Comparison of ENCODE assay signal across 1 cellular context in genomic region chr11:124814739-124815138, GRCh38.
TF ChIP-seq lines count a peak whose summit lies in the region.

No MANE protein-coding gene starts in this region.

TF ChIP-seq in K562, 482 proteins besides CTCF, POLR2A, EP300 and RAD21:
- TF ChIP-seq PKNOX1 (IDR thresholded peaks at IDR 0.05) (peak; percentile 50; the same call in 1 of the 2 replicates), DPF2 (IDR thresholded peaks at IDR 0.05) (0 out of 2 replicates have a peak, but pooled peaks have one; percentile 28), ZNF316 (IDR thresholded peaks at IDR 0.05) (peak; percentile 95), FOSL1 (tag; conservative IDR thresholded peaks at IDR 0.05) (peak; percentile 57; the same call in 1 of the 2 replicates), PBX2 (CRISPR knock-in tag; IDR thresholded peaks at IDR 0.05; ENCODE audit: low read depth) (no peak), PBX2 (tag; conservative IDR thresholded peaks at IDR 0.05; ENCODE audit: low read depth) (peak; percentile 80), NFE2 (IDR thresholded peaks at IDR 0.05; ENCODE audit: low read depth) (peak; percentile 60; the same call in 1 of the 2 replicates), JUND (IDR thresholded peaks at IDR 0.05; ENCODE audit: borderline replicate concordance, low read depth, low read length) (peak; percentile 34; the same call in 1 of the 2 replicates), JUND (tag; IDR thresholded peaks at IDR 0.05; ENCODE audit: borderline replicate concordance, low read depth, low read length) (0 out of 3 replicates have a peak, but pooled peaks have one; percentile 32), MEIS2 (IDR thresholded peaks at IDR 0.05; ENCODE audit: partially characterized antibody) (peak; percentile 77), ZNF780A (CRISPR knock-in tag; IDR thresholded peaks at IDR 0.05) (no peak), BACH1 (tag; IDR thresholded peaks at IDR 0.05) (peak; percentile 81), ARID1B (IDR thresholded peaks at IDR 0.05) (0 out of 2 replicates have a peak, but pooled peaks have one; percentile 12), C11orf30 (IDR thresholded peaks at IDR 0.05; ENCODE audit: low read depth) (peak; percentile 90), SRSF1 (IDR thresholded peaks at IDR 0.05; ENCODE audit: low read depth, low read length) (no peak), MAFF (IDR thresholded peaks at IDR 0.05; ENCODE audit: low read length) (peak; percentile 69; the same call in 1 of the 2 replicates), ZFP30 (CRISPR knock-in tag; IDR thresholded peaks at IDR 0.05; ENCODE audit: borderline replicate concordance) (no peak), ETV5 (CRISPR knock-in tag; IDR thresholded peaks at IDR 0.05; ENCODE audit: low read depth) (no peak), MAFK (IDR thresholded peaks at IDR 0.05; ENCODE audit: low read length) (peak; percentile 41; the same call in 1 of the 2 replicates), MAFG (tag; conservative IDR thresholded peaks at IDR 0.05) (peak; percentile 97), ATF3 (IDR thresholded peaks at IDR 0.05) (peak; percentile 67), ATF3 (CRISPR knock-in tag; conservative IDR thresholded peaks at IDR 0.05) (no peak), NFE2L1 (tag; IDR thresholded peaks at IDR 0.05; ENCODE audit: borderline replicate concordance, low read depth) (peak; percentile 78)
